ENCODE assay signal across 10 cellular contexts in genomic region chr1:234433563-234434285, GRCh38. TPM values are rescaled to one million over a fixed set of nuclear protein-coding genes. Genes with fewer than 3 reads are reported as not detected.
DNase-seq lines count a peak whose midpoint lies in the region; ATAC-seq, FAIRE-seq and TF ChIP-seq lines count a peak whose summit lies in the region.
"Had no signal": no experiment of that assay in that cellular context is flagged by ENCODE, and none has a peak within 500 bp of the region (broad histone marks: within the 10 kb centered on the region; RNA-seq: fewer than 3 reads in every experiment).

No MANE protein-coding gene starts in this region.

- intact Hi-C loops in left lung (cut with DNase I), result no loop called here
- intact Hi-C loops in transverse colon (cut with DNase I; ENCODE audit: low total_unique reads), result no loop called here

- CTCF ChIA-PET in HEK293 (lab: Yijun Ruan, JAX), result interaction anchor here (0.7 kb wide), 2 partner anchors 408 to 1169 kb away, joined by 3 to 4 read pairs; no protein-coding TSS in a partner anchor

- in situ Hi-C loops in transverse colon (cut with MboI; ENCODE audit: low pct_ligation_motif_present in 1 of 4, low pct_unique_long_range_greater_than_20kb in 1 of 4, low sequenced_read_pairs in 3 of 4), result no loop called here

- H3K36me3 ChIP-seq in HEK293 (ENCODE audit: control insufficient read depth in 2 of 2, insufficient read depth in 1 of 2, low read length in 2 of 2) (peaks cover 29 to 41% of the 10 kb centered on the region in 2 experiments), left lung (peaks cover 0 to 43% of the 10 kb centered on the region in 2 donors), transverse colon (peaks cover 0 to 16% (median under 1%) of the 10 kb centered on the region in 4 donors)

- peak; percentile 59 for ATAC-seq in left lung

- no peak overlapping the region for H3K4me3 ChIP-seq in HEK293 (ENCODE audit: low read depth, low read length)
- no peak overlapping the region for H3K4me3 ChIP-seq in left lung
- H3K4me3 ChIP-seq in transverse colon, result no peak overlapping the region

- H3K27me3 ChIP-seq in left lung, result no peaks in the 10 kb centered on the region
- H3K27me3 ChIP-seq in transverse colon, result no peaks in the 10 kb centered on the region

- no peak for TF ChIP-seq EP300 in transverse colon (IDR thresholded peaks at IDR 0.05; ENCODE audit: low read depth)

- peak; percentile 82 for FAIRE-seq in GM12892 (lab: Jason Lieb, UNC)

- TF ChIP-seq CTCF in HEK293 (tag by site-specific recombination; IDR thresholded peaks at IDR 0.05) (no peak), left lung (IDR thresholded peaks at IDR 0.05) (no peak), transverse colon (IDR thresholded peaks at IDR 0.05) (no peak)

- DNase-seq in GM12892 (ENCODE audit: insufficient read length) (no peak), RPMI7951 (ENCODE audit: low read depth) (peak; percentile 33), left lung (no peak), transverse colon (no peak), GOT3 (lab: John Stamatoyannopoulos, UW) (no peak), cerebellar cortex (ENCODE audit: low spot score) (no peak)
- DNase-seq: aorta, NCI-H1694 treated with DMSO at 0.1 percent for 48 hours, T-helper 9 cell had no signal

- TF ChIP-seq POLR2A in GM12892 (IDR thresholded peaks at IDR 0.05; ENCODE audit: low read depth, low read length) (no peak), transverse colon (IDR thresholded peaks at IDR 0.05) (no peak)

- H3K4me1 ChIP-seq in HEK293 (ENCODE audit: control insufficient read depth, insufficient read depth, low read length), result no peaks in the 10 kb centered on the region
- H3K4me1 ChIP-seq in left lung, result no peaks in the 10 kb centered on the region
- no peaks in the 10 kb centered on the region for H3K4me1 ChIP-seq in transverse colon

- H3K9me3 ChIP-seq in HEK293 (ENCODE audit: control insufficient read depth, insufficient read depth, low read depth, low read length), result no peaks in the 10 kb centered on the region
- no peaks in the 10 kb centered on the region for H3K9me3 ChIP-seq in left lung
- H3K9me3 ChIP-seq in transverse colon, result no peaks in the 10 kb centered on the region

- H3K27ac ChIP-seq in HEK293 (ENCODE audit: extremely low read depth, low read depth, low read length) (no peak overlapping the region), left lung (no peak overlapping the region), transverse colon (no peak overlapping the region)

- POLR2A ChIA-PET in HEK293 (lab: Yijun Ruan, JAX), result no interaction called here

- 90% methylated on average over 1 of the region's 1 CpG; no CpG with 5 or more reads in 1 of the 2 donors for WGBS in transverse colon (ENCODE audit: low coverage in 1 of 2), 2 donors

TF ChIP-seq in HEK293, 187 proteins besides CTCF, POLR2A, EP300 and RAD21:
- TF ChIP-seq PRDM6 (tag by site-specific recombination; IDR thresholded peaks at IDR 0.05), result no peak
- TF ChIP-seq ZSCAN5A (tag by site-specific recombination; IDR thresholded peaks at IDR 0.05), result no peak
- peak; percentile 54; the same call in 1 of the 2 replicates for TF ChIP-seq ZFHX2 (tag by site-specific recombination; conservative IDR thresholded peaks at IDR 0.05)
- no peak for TF ChIP-seq ZNF600 (tag by site-specific recombination; IDR thresholded peaks at IDR 0.05)

RNA-seq across cellular contexts. Expression of gene TARBP1, which starts 45.3 kb away (rescaled TPM):
- 66.3 TPM for polyA plus RNA-seq in GM12892 (2012; ENCODE audit: missing spikeins)
- total RNA-seq in RPMI7951 (2014; rRNA removed; shearing (Covaris generic)), result 24.4 and 27.2 TPM in 2 replicates
- 10 to 100 TPM; 20.9 to 23.8 TPM for total RNA-seq in left lung
- 10 to 100 TPM; 19.9 to 44.4 (median 27.6) TPM for total RNA-seq in transverse colon
